Comparison of ENCODE assay signal across 32 cellular contexts in the genomic region with DNA sequence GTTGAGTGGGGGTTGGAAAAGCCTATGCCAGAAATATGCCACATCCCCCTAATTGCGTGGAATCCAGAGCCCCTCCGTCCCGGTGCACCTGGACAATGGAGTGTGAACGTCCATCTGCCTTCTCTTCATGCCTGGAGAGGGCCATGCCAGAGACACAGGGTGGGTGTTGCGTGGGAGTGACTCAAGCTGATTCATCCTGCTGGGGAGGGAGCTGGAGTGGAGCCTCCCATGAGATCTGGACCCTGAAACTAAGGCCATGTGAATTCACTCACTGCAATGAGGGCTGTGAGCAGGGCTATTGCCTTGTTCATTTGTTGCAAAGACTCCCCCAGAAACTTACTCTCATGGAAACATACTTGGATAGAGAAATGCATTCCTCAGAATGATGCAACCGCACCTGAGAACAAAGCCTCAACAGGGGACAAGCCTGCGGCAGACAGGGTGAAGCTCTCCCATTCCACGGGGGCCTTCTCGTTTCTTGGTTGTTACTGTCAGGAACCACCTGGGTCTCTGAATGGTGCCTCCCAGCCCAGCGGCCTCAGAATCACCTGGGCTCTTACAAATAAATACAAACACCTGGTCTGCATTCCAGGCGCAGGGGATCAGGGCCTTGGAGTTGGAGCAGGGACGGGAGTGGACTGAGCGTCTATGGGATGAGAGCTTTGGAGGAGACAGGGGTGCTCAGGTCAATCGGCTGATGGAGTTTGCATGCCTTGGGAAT.
A peak's percentile ranks its signal among the peaks of the same experiment; 100 is the strongest.
DNase-seq lines count a peak whose midpoint lies in the region; TF ChIP-seq lines count a peak whose summit lies in the region.
"Had no signal": no experiment of that assay in that cellular context is flagged by ENCODE, and none has a peak within 500 bp of the region (broad histone marks: within the 10 kb centered on the region; RNA-seq: fewer than 3 reads in every experiment).

No MANE protein-coding gene starts in this region.

- DNase-seq in NCI-H146 (lab: John Stamatoyannopoulos, UW) (peak; percentile 75), sigmoid colon (peak; percentile 50), NCI-H2029 (lab: John Stamatoyannopoulos, UW) (no peak), KBM-7 (no peak)
- DNase-seq in activated naive CD4-positive, alpha-beta T cell treated with anti-CD3 and anti-CD28 coated beads, Interleukin-2, amount 10 ng/mL, durations not matched to agents 7 days and 5 days: no peak
- DNase-seq in stimulated activated CD4-positive, alpha-beta T cell treated with anti-CD3 and anti-CD28 coated beads, Interleukin-12 subunit alpha, Interleukin-12 subunit beta, amount 100 ng/mL, for 4 hours: no peak
- DNase-seq: activated CD4-positive, alpha-beta T cell treated with anti-CD3 and anti-CD28 coated beads for 48 hours; activated gamma-delta T cell; activated naive CD8-positive, alpha-beta T cell treated with anti-CD3 and anti-CD28 coated beads, Interleukin-2, amount 10 ng/mL, durations not matched to agents 7 days and 5 days; activated T-cell treated with anti-CD3 and anti-CD28 coated beads, Interleukin-2, amount 50 U/mL, for 1 hour; colonic mucosa; effector CD8-positive, alpha-beta T cell; hypothalamus; islet precursor cell; midbrain; naive B cell; NCI-H1436; NCI-H446 treated with DMSO at 0.1 percent for 48 hours; NCI-H82; nucleus accumbens; stimulated activated naive B cell treated with anti-CD40 and anti-IgM and Interleukin-4, amounts not matched to agents 10 μg/mL and 1 μg/mL and 100 μg/mL, for 72 hours; substantia nigra; T-cell; WERI-Rb-1 had no signal

- H3K36me3 Mint-ChIP-seq in activated naive CD4-positive, alpha-beta T cell treated with anti-CD3 and anti-CD28 coated beads, Interleukin-2, amount 10 ng/mL, durations not matched to agents 7 days and 5 days: no peaks in the 10 kb centered on the region
- H3K36me3 Mint-ChIP-seq: activated naive CD8-positive, alpha-beta T cell treated with anti-CD3 and anti-CD28 coated beads, Interleukin-2, amount 10 ng/mL, durations not matched to agents 7 days and 5 days; stimulated activated naive B cell treated with anti-CD40 and anti-IgM and Interleukin-4, amounts not matched to agents 10 μg/mL and 1 μg/mL and 100 μg/mL, for 72 hours; T-cell had no signal

- no peaks in the 10 kb centered on the region for H3K4me1 ChIP-seq in HEK293 (ENCODE audit: control insufficient read depth, insufficient read depth, low read length)
- peaks cover 13% of the 10 kb centered on the region; the same call in 1 of the 2 replicates for H3K4me1 ChIP-seq in iPS-20b (ENCODE audit: insufficient read depth, low read length)
- H3K4me1 ChIP-seq in sigmoid colon: no peaks in the 10 kb centered on the region
- H3K4me1 ChIP-seq: ascending aorta, colonic mucosa, SJSA1, upper lobe of left lung had no signal

- no peak for TF ChIP-seq CTCF in HEK293 (tag by site-specific recombination; IDR thresholded peaks at IDR 0.05)
- TF ChIP-seq CTCF in sigmoid colon (IDR thresholded peaks at IDR 0.05): no peak

- H3K27me3 ChIP-seq in iPS-20b (ENCODE audit: insufficient read depth, low read length) (no peaks in the 10 kb centered on the region), sigmoid colon (no peaks in the 10 kb centered on the region)
- H3K27me3 ChIP-seq: ascending aorta, colonic mucosa, SJSA1, upper lobe of left lung had no signal

- no peak for TF ChIP-seq POLR2A in sigmoid colon (IDR thresholded peaks at IDR 0.05)

- H3K9me3 Mint-ChIP-seq in activated naive CD4-positive, alpha-beta T cell treated with anti-CD3 and anti-CD28 coated beads, Interleukin-2, amount 10 ng/mL, durations not matched to agents 7 days and 5 days: peaks cover 7% of the 10 kb centered on the region
- H3K9me3 Mint-ChIP-seq: T-cell had no signal

- POLR2A ChIA-PET in HEK293 (lab: Yijun Ruan, JAX): no interaction called here

- H3K4me1 Mint-ChIP-seq in activated naive CD4-positive, alpha-beta T cell treated with anti-CD3 and anti-CD28 coated beads, Interleukin-2, amount 10 ng/mL, durations not matched to agents 7 days and 5 days: no peaks in the 10 kb centered on the region
- H3K4me1 Mint-ChIP-seq: activated naive CD8-positive, alpha-beta T cell treated with anti-CD3 and anti-CD28 coated beads, Interleukin-2, amount 10 ng/mL, durations not matched to agents 7 days and 5 days; naive B cell; stimulated activated naive B cell treated with anti-CD40 and anti-IgM and Interleukin-4, amounts not matched to agents 10 μg/mL and 1 μg/mL and 100 μg/mL, for 72 hours; T-cell had no signal

- TF ChIP-seq EP300 in sigmoid colon (IDR thresholded peaks at IDR 0.05): no peak

- H3K4me3 ChIP-seq in HEK293 (ENCODE audit: low read depth, low read length): no peak overlapping the region
- peak overlapping the region; percentile 10; the same call in 1 of the 2 replicates for H3K4me3 ChIP-seq in iPS-20b (ENCODE audit: low read length)
- H3K4me3 ChIP-seq in sigmoid colon: no peak overlapping the region
- H3K4me3 ChIP-seq: ascending aorta; BLaER1 treated with 17β-estradiol and CSF1 and Interleukin-3, amounts not matched to agents 10 nM and 100 nM; colonic mucosa; K562; SJSA1; upper lobe of left lung had no signal

- H3K27me3 Mint-ChIP-seq in activated naive CD4-positive, alpha-beta T cell treated with anti-CD3 and anti-CD28 coated beads, Interleukin-2, amount 10 ng/mL, durations not matched to agents 7 days and 5 days: no peaks in the 10 kb centered on the region
- H3K27me3 Mint-ChIP-seq: activated naive CD8-positive, alpha-beta T cell treated with anti-CD3 and anti-CD28 coated beads, Interleukin-2, amount 10 ng/mL, durations not matched to agents 7 days and 5 days; stimulated activated naive B cell treated with anti-CD40 and anti-IgM and Interleukin-4, amounts not matched to agents 10 μg/mL and 1 μg/mL and 100 μg/mL, for 72 hours had no signal

- H3K4me3 Mint-ChIP-seq in activated naive CD4-positive, alpha-beta T cell treated with anti-CD3 and anti-CD28 coated beads, Interleukin-2, amount 10 ng/mL, durations not matched to agents 7 days and 5 days: no peak overlapping the region
- H3K4me3 Mint-ChIP-seq: activated naive CD8-positive, alpha-beta T cell treated with anti-CD3 and anti-CD28 coated beads, Interleukin-2, amount 10 ng/mL, durations not matched to agents 7 days and 5 days; naive B cell; stimulated activated naive B cell treated with anti-CD40 and anti-IgM and Interleukin-4, amounts not matched to agents 10 μg/mL and 1 μg/mL and 100 μg/mL, for 72 hours; T-cell had no signal

- H3K9me3 ChIP-seq in HEK293 (ENCODE audit: control insufficient read depth, insufficient read depth, low read depth, low read length) (no peaks in the 10 kb centered on the region), iPS-20b (ENCODE audit: insufficient read depth, low read depth, low read length) (no peaks in the 10 kb centered on the region; the same call in 1 of the 2 replicates), sigmoid colon (no peaks in the 10 kb centered on the region)
- H3K9me3 ChIP-seq: ascending aorta; BLaER1 treated with 17β-estradiol and CSF1 and Interleukin-3, amounts not matched to agents 10 nM and 100 nM; colonic mucosa; upper lobe of left lung had no signal

- WGBS in sigmoid colon, 2 donors: 77 to 80% methylated on average over 14 of the region's 14 CpGs

- intact Hi-C loops in sigmoid colon (cut with DNase I): no loop called here

- H3K9ac ChIP-seq in iPS-20b (ENCODE audit: low read depth, low read length): peak overlapping the region; percentile 31; the same call in 1 of the 2 replicates
- H3K9ac ChIP-seq: BLaER1 treated with 17β-estradiol and CSF1 and Interleukin-3, amounts not matched to agents 10 nM and 100 nM had no signal

- in situ Hi-C loops in KBM-7 (cut with MboI; ENCODE audit: low pct_unique_long_range_greater_than_20kb, low sequenced_read_pairs): no loop called here

- H3K27ac ChIP-seq in HEK293 (ENCODE audit: extremely low read depth, low read depth, low read length): no peak overlapping the region
- peak overlapping the region; percentile 16 for H3K27ac ChIP-seq in iPS-20b (ENCODE audit: low read length)
- no peak overlapping the region for H3K27ac ChIP-seq in sigmoid colon
- H3K27ac ChIP-seq: ascending aorta; BLaER1 treated with 17β-estradiol and CSF1 and Interleukin-3, amounts not matched to agents 10 nM and 100 nM; colonic mucosa; epithelial cell of prostate; SJSA1; upper lobe of left lung; WERI-Rb-1 had no signal

- CTCF ChIA-PET in HEK293 (lab: Yijun Ruan, JAX): interaction anchor here (0.6 to 1.0 kb wide), 3 partner anchors 13 to 251 kb away, joined by 3 to 10 read pairs (median 3); no protein-coding TSS in a partner anchor
- CTCF ChIA-PET in activated naive CD4-positive, alpha-beta T cell treated with anti-CD3 and anti-CD28 coated beads, Interleukin-2, amount 10 ng/mL, durations not matched to agents 7 days and 5 days (lab: Charles Lee): no interaction called here

- H3K36me3 ChIP-seq in HEK293 (ENCODE audit: control insufficient read depth in 2 of 2, insufficient read depth in 1 of 2, low read length in 2 of 2) (no peaks in the 10 kb centered on the region), iPS-20b (ENCODE audit: insufficient read depth, low read depth, low read length) (no peaks in the 10 kb centered on the region), sigmoid colon (no peaks in the 10 kb centered on the region)
- H3K36me3 ChIP-seq: ascending aorta; BLaER1 treated with 17β-estradiol and CSF1 and Interleukin-3, amounts not matched to agents 10 nM and 100 nM; colonic mucosa; SJSA1; upper lobe of left lung; WERI-Rb-1 had no signal

- no peak overlapping the region for H3K27ac Mint-ChIP-seq in activated naive CD4-positive, alpha-beta T cell treated with anti-CD3 and anti-CD28 coated beads, Interleukin-2, amount 10 ng/mL, durations not matched to agents 7 days and 5 days
- H3K27ac Mint-ChIP-seq: activated naive CD8-positive, alpha-beta T cell treated with anti-CD3 and anti-CD28 coated beads, Interleukin-2, amount 10 ng/mL, durations not matched to agents 7 days and 5 days; naive B cell; stimulated activated naive B cell treated with anti-CD40 and anti-IgM and Interleukin-4, amounts not matched to agents 10 μg/mL and 1 μg/mL and 100 μg/mL, for 72 hours; T-cell had no signal

TF ChIP-seq in HEK293, 187 proteins besides CTCF, POLR2A, EP300 and RAD21:
- TF ChIP-seq MEIS1 (CRISPR knock-in tag; IDR thresholded peaks at IDR 0.05; ENCODE audit: borderline replicate concordance) (no peak), EGR2 (tag by site-specific recombination; IDR thresholded peaks at IDR 0.05; ENCODE audit: low read depth) (peak; percentile 64), ZFHX2 (tag by site-specific recombination; conservative IDR thresholded peaks at IDR 0.05) (peak; percentile 52)

Comparison
In these comparisons a context has a peak if more than half of its experiments do, and no peak if none do; other contexts are left out.
1. DNase-seq: peak in NCI-H146 (single experiment) and sigmoid colon (single experiment); none in activated naive CD4-positive, alpha-beta T cell treated with anti-CD3 and anti-CD28 coated beads, Interleukin-2, amount 10 ng/mL, durations not matched to agents 7 days and 5 days (single experiment), NCI-H2029 (single experiment), KBM-7 (single experiment) and stimulated activated CD4-positive, alpha-beta T cell treated with anti-CD3 and anti-CD28 coated beads, Interleukin-12 subunit alpha, Interleukin-12 subunit beta, amount 100 ng/mL, for 4 hours (single experiment).